14 cellular contexts compared by ENCODE assay signal in genomic region chr13:45297456-45298205, GRCh38. TPM values are rescaled to one million over a fixed set of nuclear protein-coding genes. Genes with fewer than 3 reads are reported as not detected.
DNase-seq lines count a peak whose midpoint lies in the region.
"Had no signal": no experiment of that assay in that cellular context is flagged by ENCODE, and none has a peak within 500 bp of the region (broad histone marks: within the 10 kb centered on the region; RNA-seq: fewer than 3 reads in every experiment).

No MANE protein-coding gene starts in this region.

- H3K9ac ChIP-seq in mesendoderm (ENCODE audit: low read length): no peak overlapping the region

- no peaks in the 10 kb centered on the region for H3K9me3 Mint-ChIP-seq in activated naive CD4-positive, alpha-beta T cell treated with anti-CD3 and anti-CD28 coated beads for 36 hours
- H3K9me3 Mint-ChIP-seq in T-helper 2 cell treated with Interferon-gamma antibody and Interleukin-4, amounts not matched to agents 5 μg/mL and 100 μg/mL, for 36 hours: no peaks in the 10 kb centered on the region

- no peaks in the 10 kb centered on the region for H3K27me3 ChIP-seq in mesendoderm (ENCODE audit: insufficient read depth, low read length, poor library complexity)
- H3K27me3 ChIP-seq: cardiac muscle cell had no signal

- H3K23ac ChIP-seq in mesendoderm (ENCODE audit: low read length): no peak overlapping the region

- H3K36me3 Mint-ChIP-seq in activated naive CD4-positive, alpha-beta T cell treated with anti-CD3 and anti-CD28 coated beads for 36 hours (ENCODE audit: low read depth): no peaks in the 10 kb centered on the region
- peaks cover 3% of the 10 kb centered on the region for H3K36me3 Mint-ChIP-seq in T-helper 2 cell treated with Interferon-gamma antibody and Interleukin-4, amounts not matched to agents 5 μg/mL and 100 μg/mL, for 36 hours (ENCODE audit: low read depth)

- peak overlapping the region; percentile 84 for H3K27ac Mint-ChIP-seq in activated naive CD4-positive, alpha-beta T cell treated with anti-CD3 and anti-CD28 coated beads for 36 hours
- peak overlapping the region; percentile 49 for H3K27ac Mint-ChIP-seq in T-helper 2 cell treated with Interferon-gamma antibody and Interleukin-4, amounts not matched to agents 5 μg/mL and 100 μg/mL, for 36 hours

- H3K4ac ChIP-seq in mesendoderm (ENCODE audit: low read depth, low read length): no peak overlapping the region

- no peak overlapping the region for H3K18ac ChIP-seq in mesendoderm (ENCODE audit: low read length)

- no peak overlapping the region for H4K5ac ChIP-seq in mesendoderm (ENCODE audit: low read length)

- H2AK5ac ChIP-seq in mesendoderm (ENCODE audit: low read length): no peak overlapping the region

- no CpG with 5 or more reads among the region's 7 CpGs for WGBS in mesendoderm (ENCODE audit: extremely low coverage, insufficient coverage, low lambda C conversion rate)

- H3K4me3 ChIP-seq in mesendoderm (ENCODE audit: low read length): no peak overlapping the region
- H3K4me3 ChIP-seq: cardiac muscle cell, esophagus squamous epithelium, HAP-1, spleen had no signal

- H3K27me3 Mint-ChIP-seq in activated naive CD4-positive, alpha-beta T cell treated with anti-CD3 and anti-CD28 coated beads for 36 hours (ENCODE audit: low read depth): peaks cover 2% of the 10 kb centered on the region
- no peaks in the 10 kb centered on the region for H3K27me3 Mint-ChIP-seq in T-helper 2 cell treated with Interferon-gamma antibody and Interleukin-4, amounts not matched to agents 5 μg/mL and 100 μg/mL, for 36 hours (ENCODE audit: low read depth)

- H3K36me3 ChIP-seq in mesendoderm (ENCODE audit: control insufficient read depth, insufficient read depth, low read length): no peaks in the 10 kb centered on the region
- H3K36me3 ChIP-seq: cardiac muscle cell, esophagus squamous epithelium, HAP-1, spleen had no signal

- H3K4me1 Mint-ChIP-seq in activated naive CD4-positive, alpha-beta T cell treated with anti-CD3 and anti-CD28 coated beads for 36 hours (ENCODE audit: low read depth): peaks cover 39% of the 10 kb centered on the region
- H3K4me1 Mint-ChIP-seq in T-helper 2 cell treated with Interferon-gamma antibody and Interleukin-4, amounts not matched to agents 5 μg/mL and 100 μg/mL, for 36 hours (ENCODE audit: low read depth): peaks cover 23% of the 10 kb centered on the region

- H2BK5ac ChIP-seq in mesendoderm (ENCODE audit: low read length): no peak overlapping the region

- H3K4me1 ChIP-seq in mesendoderm (ENCODE audit: control insufficient read depth, low read depth, low read length): peaks cover 4% of the 10 kb centered on the region
- H3K4me1 ChIP-seq: esophagus squamous epithelium, HAP-1 had no signal

- H3K79me1 ChIP-seq in mesendoderm (ENCODE audit: low read length): no peaks in the 10 kb centered on the region

- CTCF ChIA-PET in activated naive CD4-positive, alpha-beta T cell treated with anti-CD3 and anti-CD28 coated beads for 36 hours (lab: Charles Lee): interaction anchor here (0.7 to 3.7 kb wide), 6 partner anchors 11 to 251 kb away, joined by 3 to 26 read pairs (median 6); no protein-coding TSS in a partner anchor

- H2BK15ac ChIP-seq in mesendoderm (replicated peaks; ENCODE audit: low read depth): no peak overlapping the region

- H3K79me2 ChIP-seq in mesendoderm (ENCODE audit: control insufficient read depth, insufficient read depth, low read length): no peaks in the 10 kb centered on the region

- no peak overlapping the region for H3K56ac ChIP-seq in mesendoderm (ENCODE audit: low read length)

- H3K4me2 ChIP-seq in mesendoderm (ENCODE audit: low read length): no peak overlapping the region

- H2BK120ac ChIP-seq in mesendoderm (ENCODE audit: low read depth, low read length): no peak overlapping the region

- no peak overlapping the region for H4K8ac ChIP-seq in mesendoderm (ENCODE audit: low read depth, low read length)

- H3K4me3 Mint-ChIP-seq in activated naive CD4-positive, alpha-beta T cell treated with anti-CD3 and anti-CD28 coated beads for 36 hours: no peak overlapping the region
- H3K4me3 Mint-ChIP-seq in T-helper 2 cell treated with Interferon-gamma antibody and Interleukin-4, amounts not matched to agents 5 μg/mL and 100 μg/mL, for 36 hours: peak overlapping the region; percentile 3

- intact Hi-C loops in activated naive CD4-positive, alpha-beta T cell treated with anti-CD3 and anti-CD28 coated beads for 36 hours (cut with micrococcal nuclease): loop anchor here (1.0 to 5.0 kb wide), 2 partner anchors 175 to 242 kb away; partner anchors contain the start of gene GTF2F2

- H3K27ac ChIP-seq in mesendoderm (ENCODE audit: low read depth, low read length): no peak overlapping the region
- H3K27ac ChIP-seq: cardiac muscle cell, esophagus squamous epithelium had no signal

- peak; percentile 49 for DNase-seq in activated naive CD4-positive, alpha-beta T cell treated with anti-CD3 and anti-CD28 coated beads for 36 hours
- DNase-seq in activated naive CD4-positive, alpha-beta T cell (lab: John Stamatoyannopoulos, UW): no peak
- DNase-seq in T-helper 2 cell treated with Interferon-gamma antibody and Interleukin-4, amounts not matched to agents 5 μg/mL and 100 μg/mL, for 36 hours (ENCODE audit: low spot score): no peak
- DNase-seq in globus pallidus (ENCODE audit: low spot score) (peak; percentile 63), superior temporal gyrus (ENCODE audit: extremely low spot score) (peak; percentile 54), mesendoderm (no peak), NCI-H774 (lab: John Stamatoyannopoulos, UW) (no peak), glomerular visceral epithelial cell (ENCODE audit: extremely low spot score) (no peak)
- DNase-seq: EL, esophagus squamous epithelium, NCI-H69, spleen had no signal

RNA-seq across cellular contexts. Expression of gene TPT1, which starts 43.4 kb away (rescaled TPM):
- total RNA-seq in activated naive CD4-positive, alpha-beta T cell treated with anti-CD3 and anti-CD28 coated beads for 36 hours: 1,000 to 10,000 TPM; 3,331 to 3,631 TPM
- polyA plus RNA-seq in mesendoderm (2013, experiment 1 of 2): 2,379 TPM
- polyA plus RNA-seq in mesendoderm (2013, experiment 2 of 2): 2,407 TPM

Comparison
In these comparisons a context has a peak if more than half of its experiments do, and no peak if none do; other contexts are left out.
1. DNase-seq: peak in activated naive CD4-positive, alpha-beta T cell treated with anti-CD3 and anti-CD28 coated beads for 36 hours (single experiment), globus pallidus (single experiment) and superior temporal gyrus (single experiment); none in activated naive CD4-positive, alpha-beta T cell (0 of 4), T-helper 2 cell treated with Interferon-gamma antibody and Interleukin-4, amounts not matched to agents 5 μg/mL and 100 μg/mL, for 36 hours (single experiment), mesendoderm (single experiment), NCI-H774 (single experiment) and glomerular visceral epithelial cell (single experiment).